8 cellular contexts compared by ENCODE assay signal in the genomic region with DNA sequence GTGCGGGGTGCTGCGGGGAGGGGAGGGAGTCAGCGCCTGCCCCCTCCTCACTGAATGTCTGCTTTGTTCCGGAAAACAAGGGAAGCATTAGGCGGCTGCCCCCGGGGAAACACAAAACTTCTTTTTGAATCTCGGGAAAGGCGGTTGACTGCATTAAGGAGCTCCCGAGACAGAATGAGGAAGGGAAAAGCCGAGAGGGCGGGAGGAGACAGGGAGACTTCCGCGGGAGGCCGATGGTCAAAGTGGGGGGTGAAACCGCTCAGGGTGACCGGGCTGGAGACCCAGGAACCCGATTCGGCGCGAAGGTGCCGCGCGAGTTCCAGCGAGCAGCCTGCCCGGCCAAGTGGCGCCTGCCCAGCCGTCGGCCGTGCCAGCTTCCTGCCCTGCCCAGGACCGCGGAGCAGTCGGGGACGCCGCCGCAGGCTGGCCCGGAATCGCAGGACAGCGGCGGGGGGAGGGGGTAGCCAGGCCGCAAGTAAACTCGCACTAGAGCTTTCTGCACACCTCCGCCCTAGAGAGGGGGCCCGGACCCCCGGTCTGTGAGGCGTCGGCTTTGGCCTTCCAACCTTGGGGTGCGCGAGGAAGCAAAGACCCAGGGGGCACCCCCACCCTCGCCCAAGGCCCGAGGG. TPM values are rescaled to one million over a fixed set of nuclear protein-coding genes. Genes with fewer than 3 reads are reported as not detected.
DNase-seq lines count a peak whose midpoint lies in the region; ATAC-seq, FAIRE-seq and TF ChIP-seq lines count a peak whose summit lies in the region.

No MANE protein-coding gene starts in this region.

- DNase-seq in GDM1 (lab: John Stamatoyannopoulos, UW) (peak; percentile 21), GM12878 (ENCODE audit: low read depth, low spot score) (no peak), immature natural killer cell (no peak), NOMO-1 treated with DMSO at 0.1 percent for 48 hours (lab: John Stamatoyannopoulos, UW; ENCODE audit: unreplicated experiment) (no peak), NCI-H1105 (lab: John Stamatoyannopoulos, UW) (no peak)

- H3K4me1 Mint-ChIP-seq in immature natural killer cell = peaks cover 12 to 21% of the 10 kb centered on the region in 2 donors

- in situ Hi-C loops in GM12878 (cut with MboI) = no loop called here

- H3K79me2 ChIP-seq in KMS-11 (ENCODE audit: insufficient read depth, low read depth) = no peaks in the 10 kb centered on the region
- H3K79me2 ChIP-seq in GM12878 (ENCODE audit: control insufficient read depth, insufficient read depth, low read length) = no peaks in the 10 kb centered on the region

- H3K9ac ChIP-seq in KMS-11 = peak overlapping the region; percentile 90
- H3K9ac ChIP-seq in GM12878 (ENCODE audit: control insufficient read depth, insufficient read depth, low read length) = peak overlapping the region; percentile 29

- H3K36me3 Mint-ChIP-seq in immature natural killer cell = no peaks in the 10 kb centered on the region

- H3K27me3 Mint-ChIP-seq in immature natural killer cell (ENCODE audit: low read depth in 3 of 3) = peaks cover 8 to 18% (median 14%) of the 10 kb centered on the region in 3 donors

- no TSS peak for BruUV-seq in GM12878 (replicated peaks; lab: Mats Ljungman, UMichigan)

- TF ChIP-seq POLR2A in GM12878 (IDR thresholded peaks at IDR 0.05; ENCODE audit: low read depth, low read length) = no peak

- intact Hi-C loops in GM12878 (cut with micrococcal nuclease; ENCODE audit: unreplicated experiment) = loop anchor here (2.0 to 5.0 kb wide), 2 partner anchors 54 to 341 kb away; no protein-coding TSS in a partner anchor

- TF ChIP-seq EP300 in GM12878 (IDR thresholded peaks at IDR 0.05; ENCODE audit: borderline replicate concordance in 1 of 2, control insufficient read depth in 1 of 2, low read depth in 2 of 2, low read length in 2 of 2) = no peak

- H4K20me1 ChIP-seq in KMS-11 (ENCODE audit: insufficient read depth) (no peaks in the 10 kb centered on the region), GM12878 (ENCODE audit: control insufficient read depth, insufficient read depth) (no peaks in the 10 kb centered on the region; the same call in 1 of the 2 replicates)

- FAIRE-seq in GM12878 (lab: Jason Lieb, UNC) = no peak

- POLR2A ChIA-PET in GM12878 (lab: Charles Lee) = no interaction called here

- no peak for TF ChIP-seq RAD21 in GM12878 (IDR thresholded peaks at IDR 0.05; ENCODE audit: insufficient read depth, low read depth, low read length)

- peak; percentile 40 for ATAC-seq in GM12878
- no peak for ATAC-seq in HG02571 (IDR thresholded peaks at IDR 0.05; ENCODE audit: unreplicated experiment)

- H3K9me3 Mint-ChIP-seq in immature natural killer cell = no peaks in the 10 kb centered on the region

- WGBS in GM12878 (ENCODE audit: insufficient coverage, insufficient replicate concordance, low lambda C conversion rate, missing lambda C conversion rate) = 23% methylated on average over 48 of the region's 50 CpGs

- H3K27ac Mint-ChIP-seq in immature natural killer cell = peak overlapping the region in 1 of 6 donors; percentile 58

- H3K4me3 ChIP-seq in KMS-11 (IDR thresholded peaks at IDR 0.05; ENCODE audit: insufficient read depth, low read depth, low read length) (no peak overlapping the region), GM12878 (peak overlapping the region; percentile 39; the same call in 1 of the 2 replicates), skin epidermis (peak overlapping the region; percentile 29 to 45 (median 38))

- H3K4me3 Mint-ChIP-seq in immature natural killer cell = peak overlapping the region; percentile 78 to 85 (median 81)

- H2AFZ ChIP-seq in KMS-11 (ENCODE audit: low read depth) = no peak overlapping the region
- no peak overlapping the region; the same call in 1 of the 2 replicates for H2AFZ ChIP-seq in GM12878 (ENCODE audit: control insufficient read depth, low read depth, low read length)

- no peaks in the 10 kb centered on the region; the same call in 2 of the 3 replicates for H3K9me3 ChIP-seq in GM12878 (replicated peaks; ENCODE audit: control insufficient read depth, insufficient read depth, low read length)

- H3K27ac ChIP-seq in KMS-11 (peak overlapping the region; percentile 94), GM12878 (ENCODE audit: control insufficient read depth, insufficient read depth) (no peak overlapping the region), skin epidermis (peak overlapping the region in 13 of 21 experiments; percentile 17 to 76 (median 43))

- SMC1A ChIA-PET in GM12878 (lab: Charles Lee; ENCODE audit: uncharacterized antibody, unreplicated experiment) = interaction anchor here (1.7 kb wide), 1 partner anchor 43 kb away, joined by 3 read pairs; no protein-coding TSS in a partner anchor

- H3K4me1 ChIP-seq in KMS-11 (ENCODE audit: low read depth, poor library complexity, severe bottlenecking) = peaks cover 8% of the 10 kb centered on the region
- H3K4me1 ChIP-seq in GM12878 (ENCODE audit: control insufficient read depth, insufficient read depth, low read length) = peaks cover 13% of the 10 kb centered on the region

- H3K36me3 ChIP-seq in KMS-11 (ENCODE audit: insufficient read depth) (no peaks in the 10 kb centered on the region), GM12878 (ENCODE audit: control insufficient read depth in 2 of 2, insufficient read depth in 2 of 2, low read length in 1 of 2) (no peaks in the 10 kb centered on the region)

- RAD21 ChIA-PET in GM12878 (lab: Charles Lee; ENCODE audit: unreplicated experiment) = interaction anchor here (1.4 kb wide), 1 partner anchor 53 kb away, joined by 8 read pairs; no protein-coding TSS in a partner anchor

- H3K27me3 ChIP-seq in KMS-11 (ENCODE audit: insufficient read depth, low read depth) = no peaks in the 10 kb centered on the region
- H3K27me3 ChIP-seq in GM12878 (replicated peaks in 1 of 2; ENCODE audit: control insufficient read depth in 2 of 2, insufficient read depth in 2 of 2, low read length in 1 of 2) = no peaks in the 10 kb centered on the region

- H3K4me2 ChIP-seq in KMS-11 (peak overlapping the region; percentile 61), GM12878 (ENCODE audit: control insufficient read depth, insufficient read depth) (peak overlapping the region; percentile 84)

- CTCF ChIA-PET in GM12878 (lab: Yijun Ruan, JAX) = no interaction called here

- TF ChIP-seq CTCF in KMS-11 (conservative IDR thresholded peaks at IDR 0.05; ENCODE audit: low read depth, low read length) (no peak), GM12878 (IDR thresholded peaks at IDR 0.05 in 2 of 3, conservative IDR thresholded peaks at IDR 0.05 in 1 of 3; ENCODE audit: control insufficient read depth in 2 of 3, extremely low read depth in 1 of 3, insufficient read depth in 1 of 3, low read depth in 3 of 3, low read length in 3 of 3) (no peak)

TF ChIP-seq in GM12878, 131 proteins besides CTCF, POLR2A, EP300 and RAD21 (continues in another document):
- TF ChIP-seq NFXL1 (IDR thresholded peaks at IDR 0.05; ENCODE audit: borderline replicate concordance) (no peak), NFIC (IDR thresholded peaks at IDR 0.05; ENCODE audit: low read depth, low read length) (no peak), ZNF274 (IDR thresholded peaks at IDR 0.05; ENCODE audit: insufficient read depth, insufficient read length) (no peak), BHLHE40 (IDR thresholded peaks at IDR 0.05; ENCODE audit: borderline replicate concordance in 1 of 2, low read depth in 2 of 2, low read length in 1 of 2) (no peak), WRNIP1 (IDR thresholded peaks at IDR 0.05; ENCODE audit: borderline replicate concordance, low read depth, low read length) (no peak), PML (IDR thresholded peaks at IDR 0.05; ENCODE audit: low read length) (no peak), SUZ12 (IDR thresholded peaks at IDR 0.05; ENCODE audit: unreplicated experiment) (no peak), E2F8 (IDR thresholded peaks at IDR 0.05; ENCODE audit: low read depth, partially characterized antibody) (no peak), NR2C2 (IDR thresholded peaks at IDR 0.05; ENCODE audit: borderline replicate concordance, control insufficient read depth, insufficient read length, low read depth) (no peak)

RNA-seq across cellular contexts. Expression of gene BCOR, which starts 55.1 kb away (rescaled TPM):
- total RNA-seq in GM12878 (2013; cell fraction: nucleolus; rRNA removed) = 8.7 and 10.9 TPM in 2 replicates
- total RNA-seq in GM12878 (2014; rRNA removed) (9.9 and 12.8 TPM in 2 replicates), GM12878 (2014; rRNA removed; fragmentation: Illumina TruSeq; extraction: Trizol) (7.0 and 7.3 TPM in 2 replicates), GM12878 (2021) (16.4 and 17.5 TPM in 2 replicates)
- polyA plus RNA-seq in GM12878 (2011; ENCODE audit: low read depth) = 9.8 TPM
- polyA plus RNA-seq in GM12878 (2011; rRNA removed) (7.5 and 8.0 TPM in 2 replicates), GM12878 (2014; fragmentation: Illumina TruSeq; extraction: Trizol) (14.6 and 14.8 TPM in 2 replicates), GM12878 (2014; fragmentation: Nextera tagmentation; extraction: Ambion mirVana) (1 to 10 TPM; 5.1 to 8.0 TPM), GM12878 (2014; rRNA removed) (9.6 and 10.0 TPM in 2 replicates), GM12878 (2016; fragmentation: Nextera tagmentation; extraction: Ambion mirVana) (10 to 100 TPM; 10.1 to 10.9 TPM), immature natural killer cell (1 to 10 TPM in 2 of 3 donors, not detected in 1; 3.4 to 7.2 TPM)
- polyA plus RNA-seq in GM12878 (2011; cell fraction: cytosol; rRNA removed) = 6.9 and 11.2 TPM in 2 replicates
- 22.9 and 32.6 TPM in 2 replicates for polyA plus RNA-seq in GM12878 (2011; cell fraction: nucleus; rRNA removed)
- 12.0 and 13.5 TPM in 2 replicates for polyA plus RNA-seq in GM12878 (2012)
- polyA minus RNA-seq in GM12878 (2011; rRNA and poly(A)+ RNA removed) = 8.6 and 10.0 TPM in 2 replicates
- 8.4 and 9.4 TPM in 2 replicates for polyA minus RNA-seq in GM12878 (2011; cell fraction: cytosol; rRNA and poly(A)+ RNA removed)
- 7.9 and 12.2 TPM in 2 replicates for polyA minus RNA-seq in GM12878 (2011; cell fraction: nucleus; rRNA and poly(A)+ RNA removed)
